Comparison of ENCODE assay signal across 1 cellular context in the genomic region with DNA sequence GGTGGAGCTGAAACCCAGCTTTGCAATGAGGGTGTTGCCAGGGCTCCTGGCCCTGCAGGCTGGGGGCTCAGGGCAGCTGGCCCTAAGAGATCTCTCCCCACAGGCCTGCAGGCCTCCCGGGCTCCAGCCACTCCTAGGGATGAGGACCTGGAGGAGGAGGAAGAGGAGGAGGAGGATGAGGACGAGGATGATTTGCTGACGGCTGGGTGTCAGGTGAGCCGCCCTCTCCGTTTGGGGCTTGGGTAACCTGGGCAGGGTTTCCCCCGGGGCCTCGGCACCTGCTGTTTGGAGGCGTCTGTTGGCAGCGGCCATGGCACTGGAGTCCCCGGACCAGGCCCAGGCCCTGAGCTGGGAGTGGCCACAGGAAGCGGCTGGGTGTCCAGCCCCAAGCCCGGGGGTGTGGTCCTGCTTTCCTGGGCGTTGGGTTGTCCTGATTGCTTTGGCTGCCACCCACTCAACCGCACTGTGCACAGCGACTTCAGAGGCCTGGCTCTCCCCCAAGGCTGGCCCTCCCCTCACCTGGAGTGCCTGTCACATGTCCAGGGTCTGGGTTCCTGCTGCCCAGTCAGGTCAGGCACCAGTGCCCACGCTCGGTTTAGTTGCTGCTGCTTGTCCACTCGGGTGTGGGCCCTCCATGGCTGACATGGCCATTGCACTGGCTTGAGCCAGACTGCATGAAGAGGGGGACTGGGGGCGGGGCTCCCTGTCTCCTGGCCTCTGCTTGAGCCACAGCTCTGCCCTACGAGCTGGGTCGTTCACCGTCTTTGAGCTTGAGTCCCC.
TF ChIP-seq lines count a peak whose summit lies in the region.

No MANE protein-coding gene starts in this region.

TF ChIP-seq in HEK293, 187 proteins besides CTCF, POLR2A, EP300 and RAD21 (continued from another document):
- TF ChIP-seq, protein P1, sequence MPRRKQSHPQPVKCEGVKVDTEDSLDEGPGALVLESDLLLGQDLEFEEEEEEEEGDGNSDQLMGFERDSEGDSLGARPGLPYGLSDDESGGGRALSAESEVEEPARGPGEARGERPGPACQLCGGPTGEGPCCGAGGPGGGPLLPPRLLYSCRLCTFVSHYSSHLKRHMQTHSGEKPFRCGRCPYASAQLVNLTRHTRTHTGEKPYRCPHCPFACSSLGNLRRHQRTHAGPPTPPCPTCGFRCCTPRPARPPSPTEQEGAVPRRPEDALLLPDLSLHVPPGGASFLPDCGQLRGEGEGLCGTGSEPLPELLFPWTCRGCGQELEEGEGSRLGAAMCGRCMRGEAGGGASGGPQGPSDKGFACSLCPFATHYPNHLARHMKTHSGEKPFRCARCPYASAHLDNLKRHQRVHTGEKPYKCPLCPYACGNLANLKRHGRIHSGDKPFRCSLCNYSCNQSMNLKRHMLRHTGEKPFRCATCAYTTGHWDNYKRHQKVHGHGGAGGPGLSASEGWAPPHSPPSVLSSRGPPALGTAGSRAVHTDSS (tag by site-specific recombination; IDR thresholded peaks at IDR 0.05): peak; percentile 62
- TF ChIP-seq KLF1 (tag by site-specific recombination; IDR thresholded peaks at IDR 0.05): 0 out of 2 replicates have a peak, but pooled peaks have one; percentile 11
